9 cellular contexts compared by ENCODE assay signal in genomic region chr2:159798376-159798724, GRCh38. TPM values are rescaled to one million over a fixed set of nuclear protein-coding genes. Genes with fewer than 3 reads are reported as not detected.
A peak's percentile ranks its signal among the peaks of the same experiment; 100 is the strongest.
DNase-seq lines count a peak whose midpoint lies in the region; ATAC-seq, FAIRE-seq and TF ChIP-seq lines count a peak whose summit lies in the region.
"Had no signal": no experiment of that assay in that cellular context is flagged by ENCODE, and none has a peak within 500 bp of the region (broad histone marks: within the 10 kb centered on the region; RNA-seq: fewer than 3 reads in every experiment).

No MANE protein-coding gene starts in this region.

- no peak for DNase-seq in left ventricle myocardium inferior
- no peak for DNase-seq in Right ventricle myocardium superior
- DNase-seq in astrocyte (ENCODE audit: low read depth), result no peak
- no peak for DNase-seq in lower lobe of right lung
- no peak for DNase-seq in hypothalamus (lab: John Stamatoyannopoulos, UW)
- DNase-seq in COLO829 (ENCODE audit: low spot score), result no peak
- no peak for DNase-seq in NCI-H2171 (lab: John Stamatoyannopoulos, UW)
- DNase-seq in effector CD8-positive, alpha-beta T cell (lab: John Stamatoyannopoulos, UW), result no peak

- H3K4me1 Mint-ChIP-seq in astrocyte (ENCODE audit: low read depth, unreplicated experiment), result peaks cover 9% of the 10 kb centered on the region

- H3K79me2 ChIP-seq in astrocyte (ENCODE audit: insufficient read depth, low read length), result no peaks in the 10 kb centered on the region

- ATAC-seq in Right ventricle myocardium superior (ENCODE audit: poor library complexity), result no peak
- ATAC-seq in lower lobe of right lung, result peak; percentile 37 to 68

- H3K4me1 ChIP-seq in left ventricle myocardium inferior, result peaks cover 38% of the 10 kb centered on the region
- H3K4me1 ChIP-seq in astrocyte (ENCODE audit: insufficient read depth, low read length), result peaks cover 6% of the 10 kb centered on the region
- H3K4me1 ChIP-seq in lower lobe of right lung, result peaks cover 40% of the 10 kb centered on the region

- H3K9me3 ChIP-seq in left ventricle myocardium inferior (replicated peaks) (no peaks in the 10 kb centered on the region), astrocyte (ENCODE audit: insufficient read depth, low read depth, low read length) (no peaks in the 10 kb centered on the region), lower lobe of right lung (no peaks in the 10 kb centered on the region)

- peaks cover 27% of the 10 kb centered on the region for H3K27me3 Mint-ChIP-seq in astrocyte (ENCODE audit: low read depth, unreplicated experiment)

- peak overlapping the region; percentile 78 for H3K4me3 Mint-ChIP-seq in astrocyte (ENCODE audit: unreplicated experiment)

- H3K27ac ChIP-seq in left ventricle myocardium inferior (replicated peaks) (peak overlapping the region; percentile 86), astrocyte (ENCODE audit: low read depth, low read length) (no peak overlapping the region), lower lobe of right lung (peak overlapping the region; percentile 96)

- peak overlapping the region; percentile 90 for H3K9ac ChIP-seq in astrocyte (ENCODE audit: low read length)

- H3K4me3 ChIP-seq in left ventricle myocardium inferior (peak overlapping the region; percentile 83), astrocyte (ENCODE audit: insufficient read depth, low read depth, low read length) (peak overlapping the region; percentile 82), lower lobe of right lung (peak overlapping the region; percentile 84)

- peaks cover 5% of the 10 kb centered on the region for H3K9me3 Mint-ChIP-seq in astrocyte (ENCODE audit: unreplicated experiment)

- H3K36me3 ChIP-seq in left ventricle myocardium inferior (no peaks in the 10 kb centered on the region), astrocyte (ENCODE audit: insufficient read depth, low read length) (no peaks in the 10 kb centered on the region), lower lobe of right lung (no peaks in the 10 kb centered on the region)

- no peak overlapping the region for H3K27ac Mint-ChIP-seq in astrocyte (ENCODE audit: unreplicated experiment)

- H3K27me3 ChIP-seq in left ventricle myocardium inferior (ENCODE audit: low read depth) (no peaks in the 10 kb centered on the region), astrocyte (ENCODE audit: insufficient read depth, low read length) (no peaks in the 10 kb centered on the region), lower lobe of right lung (ENCODE audit: low read depth) (no peaks in the 10 kb centered on the region)

- peak overlapping the region; percentile 94 for H2AFZ ChIP-seq in astrocyte (ENCODE audit: low read depth, low read length)

- peak overlapping the region; percentile 96 for H3K4me2 ChIP-seq in astrocyte (ENCODE audit: low read length)

- TF ChIP-seq CTCF in left ventricle myocardium inferior (IDR thresholded peaks at IDR 0.05; ENCODE audit: borderline replicate concordance) (no peak), astrocyte (IDR thresholded peaks at IDR 0.05; ENCODE audit: insufficient read depth, low read depth, low read length) (no peak), lower lobe of right lung (IDR thresholded peaks at IDR 0.05) (no peak)

- intact Hi-C loops in left ventricle myocardium inferior (cut with micrococcal nuclease) (no loop called here), Right ventricle myocardium superior (cut with DNase I) (no loop called here), lower lobe of right lung (cut with DNase I) (no loop called here)

- H3K36me3 Mint-ChIP-seq in astrocyte (ENCODE audit: low read depth, unreplicated experiment), result peaks cover 2% of the 10 kb centered on the region

- H4K20me1 ChIP-seq in astrocyte (ENCODE audit: insufficient read depth, low read length), result no peaks in the 10 kb centered on the region

- no peak for FAIRE-seq in astrocyte (lab: Jason Lieb, UNC)
- FAIRE-seq: GM18507 had no signal

RNA-seq across cellular contexts. Expression of gene CD302, which starts 0.3 kb away (rescaled TPM):
- 17.2 TPM for total RNA-seq in left ventricle myocardium inferior
- 19.7 TPM for total RNA-seq in Right ventricle myocardium superior
- 0.34 and 0.41 TPM in 2 replicates for total RNA-seq in astrocyte
- 100 TPM for total RNA-seq in lower lobe of right lung

Comparison
In these comparisons a context has a peak if more than half of its experiments do, and no peak if none do; other contexts are left out.
1. RNA of gene CD302, which starts 0.3 kb away (total RNA-seq): 100 TPM in lower lobe of right lung (single experiment), 19.7 TPM in Right ventricle myocardium superior (single experiment) and 17.2 TPM in left ventricle myocardium inferior (single experiment); 0.34 to 0.41 TPM in astrocyte; every median in the first group is over 10 times any median in the second.
2. Peak in every context shown above with its lines, with median percentiles within 50 percentile points of each other: H3K4me3 ChIP-seq.